ENCODE assay signal across 11 cellular contexts in the genomic region with DNA sequence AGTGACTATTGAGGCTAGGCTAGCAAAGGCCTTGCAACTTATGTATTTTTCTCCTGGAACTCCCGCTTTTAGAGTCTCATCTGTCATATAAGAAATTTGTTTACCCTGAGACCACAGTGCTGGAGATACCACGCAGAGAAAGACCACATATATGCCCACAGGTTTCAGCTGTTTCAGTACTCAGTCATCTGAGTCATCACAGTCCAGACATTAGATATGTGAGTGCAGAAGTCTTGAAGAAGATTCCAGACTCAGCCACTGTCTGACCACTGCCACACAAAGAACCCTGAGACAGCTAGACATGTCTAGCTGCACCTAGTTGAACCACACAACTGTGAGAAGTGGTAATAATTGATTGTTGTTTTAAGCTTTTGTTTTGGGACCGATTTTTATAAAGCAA.
DNase-seq lines count a peak whose midpoint lies in the region; ATAC-seq and TF ChIP-seq lines count a peak whose summit lies in the region.
"Had no signal": no experiment of that assay in that cellular context is flagged by ENCODE, and none has a peak within 500 bp of the region (broad histone marks: within the 10 kb centered on the region; RNA-seq: fewer than 3 reads in every experiment).

No MANE protein-coding gene starts in this region.

- no peak overlapping the region for H3K27ac ChIP-seq in brain microvascular endothelial cell
- no peak overlapping the region for H3K27ac ChIP-seq in transverse colon

- H3K4me1 ChIP-seq in transverse colon: no peaks in the 10 kb centered on the region

- TF ChIP-seq EP300 in transverse colon (IDR thresholded peaks at IDR 0.05; ENCODE audit: low read depth): no peak

- H3K9me3 ChIP-seq in transverse colon: no peaks in the 10 kb centered on the region

- peak; percentile 54 for ATAC-seq in GM21367 (IDR thresholded peaks at IDR 0.05; ENCODE audit: unreplicated experiment)
- ATAC-seq in HG03442 (IDR thresholded peaks at IDR 0.05; ENCODE audit: unreplicated experiment): peak; percentile 71
- ATAC-seq: activated CD4-positive, alpha-beta T cell treated with anti-CD3 and anti-CD28 coated beads for 36 hours had no signal

- DNase-seq in Daoy (ENCODE audit: low read depth) (peak; percentile 4), brain microvascular endothelial cell (peak; percentile 86), NK-92 (lab: John Stamatoyannopoulos, UW; ENCODE audit: unreplicated experiment) (no peak), DMS153 treated with DMSO at 0.1 percent for 48 hours (lab: John Stamatoyannopoulos, UW; ENCODE audit: unreplicated experiment) (no peak), transverse colon (no peak)
- DNase-seq in activated CD4-positive, alpha-beta T cell treated with anti-CD3 and anti-CD28 coated beads for 1 hour: no peak
- DNase-seq: activated CD4-positive, alpha-beta T cell treated with anti-CD3 and anti-CD28 coated beads for 36 hours; NCI-H2029 treated with DMSO at 0.1 percent for 48 hours; stimulated activated CD4-positive, alpha-beta T cell treated with anti-CD3 and anti-CD28 coated beads, Interleukin-15, amount 100 ng/mL, for 24 hours had no signal

- H3K36me3 ChIP-seq in brain microvascular endothelial cell (replicated peaks): no peaks in the 10 kb centered on the region
- no peaks in the 10 kb centered on the region for H3K36me3 ChIP-seq in transverse colon

- H3K27me3 ChIP-seq in brain microvascular endothelial cell (replicated peaks) (no peaks in the 10 kb centered on the region), transverse colon (no peaks in the 10 kb centered on the region)

- intact Hi-C loops in transverse colon (cut with DNase I; ENCODE audit: low total_unique reads): no loop called here

- TF ChIP-seq CTCF in brain microvascular endothelial cell (IDR thresholded peaks at IDR 0.05; ENCODE audit: low read depth, low read length, missing control alignments): no peak
- no peak for TF ChIP-seq CTCF in transverse colon (IDR thresholded peaks at IDR 0.05)

- in situ Hi-C loops in brain microvascular endothelial cell (cut with HindIII; ENCODE audit: low pct_ligation_motif_present, low sequenced_read_pairs): no loop called here
- in situ Hi-C loops in transverse colon (cut with MboI; ENCODE audit: low pct_ligation_motif_present in 1 of 4, low pct_unique_long_range_greater_than_20kb in 1 of 4, low sequenced_read_pairs in 3 of 4): no loop called here

- H3K4me3 ChIP-seq in brain microvascular endothelial cell (ENCODE audit: low read depth, low read length): no peak overlapping the region
- H3K4me3 ChIP-seq in transverse colon: no peak overlapping the region

- 73 to 88% methylated on average over 1 to 3 of the region's 3 CpGs for WGBS in transverse colon (ENCODE audit: low coverage in 1 of 2), 2 donors

- TF ChIP-seq POLR2A in transverse colon (IDR thresholded peaks at IDR 0.05): no peak

Comparison
In these comparisons a context has a peak if more than half of its experiments do, and no peak if none do; other contexts are left out.
1. DNase-seq: peak in Daoy (single experiment) and brain microvascular endothelial cell (single experiment); none in activated CD4-positive, alpha-beta T cell treated with anti-CD3 and anti-CD28 coated beads for 1 hour (single experiment), NK-92 (single experiment), DMS153 treated with DMSO at 0.1 percent for 48 hours (single experiment) and transverse colon (single experiment).